16 cellular contexts compared by ENCODE assay signal in genomic region chr16:81728435-81728834, GRCh38. TPM values are rescaled to one million over a fixed set of nuclear protein-coding genes. Genes with fewer than 3 reads are reported as not detected.
DNase-seq lines count a peak whose midpoint lies in the region; ATAC-seq and TF ChIP-seq lines count a peak whose summit lies in the region.
"Had no signal": no experiment of that assay in that cellular context is flagged by ENCODE, and none has a peak within 500 bp of the region (broad histone marks: within the 10 kb centered on the region; RNA-seq: fewer than 3 reads in every experiment).

No MANE protein-coding gene starts in this region.

- H2AFZ ChIP-seq in OCI-LY3 (ENCODE audit: low read depth, low read length) = no peak overlapping the region

- POLR2A ChIA-PET in activated naive CD8-positive, alpha-beta T cell treated with anti-CD3 and anti-CD28 coated beads, Interleukin-2, amount 10 ng/mL, durations not matched to agents 7 days and 5 days (lab: Charles Lee) = interaction anchor here (0.7 kb wide), 1 partner anchor 286 kb away, joined by 5 read pairs; no protein-coding TSS in a partner anchor

- peaks cover 16% of the 10 kb centered on the region for H3K27me3 Mint-ChIP-seq in activated naive CD8-positive, alpha-beta T cell treated with anti-CD3 and anti-CD28 coated beads, Interleukin-2, amount 10 ng/mL, durations not matched to agents 7 days and 5 days
- no peaks in the 10 kb centered on the region for H3K27me3 Mint-ChIP-seq in activated naive CD8-positive, alpha-beta T cell treated with anti-CD3 and anti-CD28 coated beads for 36 hours

- H3K4me3 ChIP-seq in OCI-LY3 (ENCODE audit: low read length) (peak overlapping the region; percentile 47; the same call in 1 of the 2 replicates), iPS-20b (ENCODE audit: low read length) (no peak overlapping the region)
- H3K4me3 ChIP-seq: Peyer's patch had no signal

- H3K4me1 ChIP-seq in OCI-LY3 (ENCODE audit: low read length) = peaks cover 49% of the 10 kb centered on the region
- H3K4me1 ChIP-seq in iPS-20b (ENCODE audit: insufficient read depth, low read length) = no peaks in the 10 kb centered on the region; the same call in 1 of the 2 replicates

- ATAC-seq in activated naive CD8-positive, alpha-beta T cell treated with anti-CD3 and anti-CD28 coated beads, Interleukin-2, amount 10 ng/mL, durations not matched to agents 7 days and 5 days (ENCODE audit: low read depth) = no peak
- ATAC-seq: CD8-positive, alpha-beta T cell; SK-N-SH treated with all-trans-retinoic acid at 6 μM for 48 hours had no signal

- H3K36me3 ChIP-seq in OCI-LY3 (replicated peaks; ENCODE audit: low read depth, low read length) (no peaks in the 10 kb centered on the region), iPS-20b (ENCODE audit: insufficient read depth, low read depth, low read length) (no peaks in the 10 kb centered on the region)
- H3K36me3 ChIP-seq: Peyer's patch had no signal

- no peaks in the 10 kb centered on the region for H3K9me3 ChIP-seq in OCI-LY3 (ENCODE audit: insufficient read depth, low read length)
- no peaks in the 10 kb centered on the region for H3K9me3 ChIP-seq in iPS-20b (ENCODE audit: insufficient read depth, low read depth, low read length)
- H3K9me3 ChIP-seq: Peyer's patch had no signal

- no peak for TF ChIP-seq POLR2A in erythroblast (IDR thresholded peaks at IDR 0.05; ENCODE audit: low read length)

- TF ChIP-seq CTCF in OCI-LY3 (IDR thresholded peaks at IDR 0.05; ENCODE audit: low read depth, low read length) = no peak

- H3K27ac ChIP-seq in OCI-LY3 (ENCODE audit: low read length) = no peak overlapping the region
- no peak overlapping the region for H3K27ac ChIP-seq in iPS-20b (ENCODE audit: low read length)
- H3K27ac ChIP-seq: HL-60, Peyer's patch had no signal

- peak overlapping the region; percentile 22 for H3K27ac Mint-ChIP-seq in activated naive CD8-positive, alpha-beta T cell treated with anti-CD3 and anti-CD28 coated beads, Interleukin-2, amount 10 ng/mL, durations not matched to agents 7 days and 5 days
- H3K27ac Mint-ChIP-seq in activated naive CD8-positive, alpha-beta T cell treated with anti-CD3 and anti-CD28 coated beads for 36 hours = no peak overlapping the region
- H3K27ac Mint-ChIP-seq: CD8-positive, alpha-beta T cell had no signal

- DNase-seq in activated naive CD8-positive, alpha-beta T cell treated with anti-CD3 and anti-CD28 coated beads, Interleukin-2, amount 10 ng/mL, durations not matched to agents 7 days and 5 days = no peak
- no peak for DNase-seq in activated naive CD8-positive, alpha-beta T cell treated with anti-CD3 and anti-CD28 coated beads for 36 hours
- DNase-seq in GDM1 (lab: John Stamatoyannopoulos, UW) = no peak
- DNase-seq in NCI-H2227 treated with DMSO at 0.1 percent for 48 hours (lab: John Stamatoyannopoulos, UW) = no peak
- DNase-seq in erythroblast (lab: John Stamatoyannopoulos, UW) = no peak
- no peak for DNase-seq in NCI-H187 treated with DMSO at 0.1 percent for 48 hours (lab: John Stamatoyannopoulos, UW)
- DNase-seq: CD8-positive, alpha-beta T cell; KG1; NCI-H1092; NCI-H446; Peyer's patch; SHP77 had no signal

- H4K20me1 ChIP-seq in OCI-LY3 (ENCODE audit: insufficient read depth, low read length) = no peaks in the 10 kb centered on the region

- no peak overlapping the region for H3K4me3 Mint-ChIP-seq in activated naive CD8-positive, alpha-beta T cell treated with anti-CD3 and anti-CD28 coated beads, Interleukin-2, amount 10 ng/mL, durations not matched to agents 7 days and 5 days
- H3K4me3 Mint-ChIP-seq in activated naive CD8-positive, alpha-beta T cell treated with anti-CD3 and anti-CD28 coated beads for 36 hours = no peak overlapping the region

- H3K4me2 ChIP-seq in OCI-LY3 (ENCODE audit: low read length) = peak overlapping the region; percentile 35; the same call in 1 of the 2 replicates

- H3K9ac ChIP-seq in OCI-LY3 (ENCODE audit: low read length) = peak overlapping the region; percentile 23; the same call in 1 of the 2 replicates
- H3K9ac ChIP-seq in iPS-20b (ENCODE audit: low read depth, low read length) = peak overlapping the region; percentile 60; the same call in 1 of the 2 replicates

- no peaks in the 10 kb centered on the region for H3K36me3 Mint-ChIP-seq in activated naive CD8-positive, alpha-beta T cell treated with anti-CD3 and anti-CD28 coated beads, Interleukin-2, amount 10 ng/mL, durations not matched to agents 7 days and 5 days
- no peaks in the 10 kb centered on the region for H3K36me3 Mint-ChIP-seq in activated naive CD8-positive, alpha-beta T cell treated with anti-CD3 and anti-CD28 coated beads for 36 hours
- H3K36me3 Mint-ChIP-seq: CD8-positive, alpha-beta T cell had no signal

- H3K79me2 ChIP-seq in OCI-LY3 (ENCODE audit: low read length) = no peaks in the 10 kb centered on the region

- H3K4me1 Mint-ChIP-seq in activated naive CD8-positive, alpha-beta T cell treated with anti-CD3 and anti-CD28 coated beads, Interleukin-2, amount 10 ng/mL, durations not matched to agents 7 days and 5 days = peaks cover 14% of the 10 kb centered on the region
- H3K4me1 Mint-ChIP-seq in activated naive CD8-positive, alpha-beta T cell treated with anti-CD3 and anti-CD28 coated beads for 36 hours = peaks cover 8% of the 10 kb centered on the region

- H3K27me3 ChIP-seq in OCI-LY3 (ENCODE audit: low read depth, low read length) (peaks cover 4% of the 10 kb centered on the region; the same call in 1 of the 2 replicates), iPS-20b (ENCODE audit: insufficient read depth, low read length) (no peaks in the 10 kb centered on the region)
- H3K27me3 ChIP-seq: Peyer's patch had no signal

- H3K9me3 Mint-ChIP-seq in activated naive CD8-positive, alpha-beta T cell treated with anti-CD3 and anti-CD28 coated beads, Interleukin-2, amount 10 ng/mL, durations not matched to agents 7 days and 5 days = no peaks in the 10 kb centered on the region
- no peaks in the 10 kb centered on the region for H3K9me3 Mint-ChIP-seq in activated naive CD8-positive, alpha-beta T cell treated with anti-CD3 and anti-CD28 coated beads for 36 hours
- H3K9me3 Mint-ChIP-seq: CD8-positive, alpha-beta T cell had no signal

RNA-seq across cellular contexts. Expression of gene PLCG2, which starts 50.7 kb away (rescaled TPM):
- total RNA-seq in activated naive CD8-positive, alpha-beta T cell treated with anti-CD3 and anti-CD28 coated beads, Interleukin-2, amount 10 ng/mL, durations not matched to agents 7 days and 5 days = 10 to 100 TPM; 13.5 to 15.2 TPM
- total RNA-seq in activated naive CD8-positive, alpha-beta T cell treated with anti-CD3 and anti-CD28 coated beads for 36 hours = 1 to 10 TPM; 7.7 to 8.1 TPM
